ENCODE assay signal across 1 cellular context in genomic region chr19:5407356-5407755, GRCh38.
TF ChIP-seq lines count a peak whose summit lies in the region.

No MANE protein-coding gene starts in this region.

TF ChIP-seq in GM23338, 12 proteins besides CTCF, POLR2A, EP300 and RAD21:
- TF ChIP-seq, protein P1, sequence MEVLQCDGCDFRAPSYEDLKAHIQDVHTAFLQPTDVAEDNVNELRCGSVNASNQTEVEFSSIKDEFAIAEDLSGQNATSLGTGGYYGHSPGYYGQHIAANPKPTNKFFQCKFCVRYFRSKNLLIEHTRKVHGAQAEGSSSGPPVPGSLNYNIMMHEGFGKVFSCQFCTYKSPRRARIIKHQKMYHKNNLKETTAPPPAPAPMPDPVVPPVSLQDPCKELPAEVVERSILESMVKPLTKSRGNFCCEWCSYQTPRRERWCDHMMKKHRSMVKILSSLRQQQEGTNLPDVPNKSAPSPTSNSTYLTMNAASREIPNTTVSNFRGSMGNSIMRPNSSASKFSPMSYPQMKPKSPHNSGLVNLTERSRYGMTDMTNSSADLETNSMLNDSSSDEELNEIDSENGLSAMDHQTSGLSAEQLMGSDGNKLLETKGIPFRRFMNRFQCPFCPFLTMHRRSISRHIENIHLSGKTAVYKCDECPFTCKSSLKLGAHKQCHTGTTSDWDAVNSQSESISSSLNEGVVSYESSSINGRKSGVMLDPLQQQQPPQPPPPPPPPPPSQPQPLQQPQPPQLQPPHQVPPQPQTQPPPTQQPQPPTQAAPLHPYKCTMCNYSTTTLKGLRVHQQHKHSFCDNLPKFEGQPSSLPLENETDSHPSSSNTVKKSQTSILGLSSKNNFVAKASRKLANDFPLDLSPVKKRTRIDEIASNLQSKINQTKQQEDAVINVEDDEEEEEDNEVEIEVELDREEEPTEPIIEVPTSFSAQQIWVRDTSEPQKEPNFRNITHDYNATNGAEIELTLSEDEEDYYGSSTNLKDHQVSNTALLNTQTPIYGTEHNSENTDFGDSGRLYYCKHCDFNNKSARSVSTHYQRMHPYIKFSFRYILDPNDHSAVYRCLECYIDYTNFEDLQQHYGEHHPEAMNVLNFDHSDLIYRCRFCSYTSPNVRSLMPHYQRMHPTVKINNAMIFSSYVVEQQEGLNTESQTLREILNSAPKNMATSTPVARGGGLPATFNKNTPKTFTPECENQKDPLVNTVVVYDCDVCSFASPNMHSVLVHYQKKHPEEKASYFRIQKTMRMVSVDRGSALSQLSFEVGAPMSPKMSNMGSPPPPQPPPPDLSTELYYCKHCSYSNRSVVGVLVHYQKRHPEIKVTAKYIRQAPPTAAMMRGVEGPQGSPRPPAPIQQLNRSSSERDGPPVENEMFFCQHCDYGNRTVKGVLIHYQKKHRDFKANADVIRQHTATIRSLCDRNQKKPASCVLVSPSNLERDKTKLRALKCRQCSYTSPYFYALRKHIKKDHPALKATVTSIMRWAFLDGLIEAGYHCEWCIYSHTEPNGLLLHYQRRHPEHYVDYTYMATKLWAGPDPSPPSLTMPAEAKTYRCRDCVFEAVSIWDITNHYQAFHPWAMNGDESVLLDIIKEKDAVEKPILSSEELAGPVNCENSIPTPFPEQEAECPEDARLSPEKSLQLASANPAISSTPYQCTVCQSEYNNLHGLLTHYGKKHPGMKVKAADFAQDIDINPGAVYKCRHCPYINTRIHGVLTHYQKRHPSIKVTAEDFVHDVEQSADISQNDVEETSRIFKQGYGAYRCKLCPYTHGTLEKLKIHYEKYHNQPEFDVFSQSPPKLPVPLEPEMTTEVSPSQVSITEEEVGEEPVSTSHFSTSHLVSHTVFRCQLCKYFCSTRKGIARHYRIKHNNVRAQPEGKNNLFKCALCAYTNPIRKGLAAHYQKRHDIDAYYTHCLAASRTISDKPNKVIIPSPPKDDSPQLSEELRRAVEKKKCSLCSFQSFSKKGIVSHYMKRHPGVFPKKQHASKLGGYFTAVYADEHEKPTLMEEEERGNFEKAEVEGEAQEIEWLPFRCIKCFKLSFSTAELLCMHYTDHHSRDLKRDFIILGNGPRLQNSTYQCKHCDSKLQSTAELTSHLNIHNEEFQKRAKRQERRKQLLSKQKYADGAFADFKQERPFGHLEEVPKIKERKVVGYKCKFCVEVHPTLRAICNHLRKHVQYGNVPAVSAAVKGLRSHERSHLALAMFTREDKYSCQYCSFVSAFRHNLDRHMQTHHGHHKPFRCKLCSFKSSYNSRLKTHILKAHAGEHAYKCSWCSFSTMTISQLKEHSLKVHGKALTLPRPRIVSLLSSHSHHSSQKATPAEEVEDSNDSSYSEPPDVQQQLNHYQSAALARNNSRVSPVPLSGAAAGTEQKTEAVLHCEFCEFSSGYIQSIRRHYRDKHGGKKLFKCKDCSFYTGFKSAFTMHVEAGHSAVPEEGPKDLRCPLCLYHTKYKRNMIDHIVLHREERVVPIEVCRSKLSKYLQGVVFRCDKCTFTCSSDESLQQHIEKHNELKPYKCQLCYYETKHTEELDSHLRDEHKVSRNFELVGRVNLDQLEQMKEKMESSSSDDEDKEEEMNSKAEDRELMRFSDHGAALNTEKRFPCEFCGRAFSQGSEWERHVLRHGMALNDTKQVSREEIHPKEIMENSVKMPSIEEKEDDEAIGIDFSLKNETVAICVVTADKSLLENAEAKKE (CRISPR knock-in tag; IDR thresholded peaks at IDR 0.05) = no peak
- peak; percentile 42; the same call in 1 of the 2 replicates for TF ChIP-seq ETS1 (IDR thresholded peaks at IDR 0.05)
